In the genomic region with DNA sequence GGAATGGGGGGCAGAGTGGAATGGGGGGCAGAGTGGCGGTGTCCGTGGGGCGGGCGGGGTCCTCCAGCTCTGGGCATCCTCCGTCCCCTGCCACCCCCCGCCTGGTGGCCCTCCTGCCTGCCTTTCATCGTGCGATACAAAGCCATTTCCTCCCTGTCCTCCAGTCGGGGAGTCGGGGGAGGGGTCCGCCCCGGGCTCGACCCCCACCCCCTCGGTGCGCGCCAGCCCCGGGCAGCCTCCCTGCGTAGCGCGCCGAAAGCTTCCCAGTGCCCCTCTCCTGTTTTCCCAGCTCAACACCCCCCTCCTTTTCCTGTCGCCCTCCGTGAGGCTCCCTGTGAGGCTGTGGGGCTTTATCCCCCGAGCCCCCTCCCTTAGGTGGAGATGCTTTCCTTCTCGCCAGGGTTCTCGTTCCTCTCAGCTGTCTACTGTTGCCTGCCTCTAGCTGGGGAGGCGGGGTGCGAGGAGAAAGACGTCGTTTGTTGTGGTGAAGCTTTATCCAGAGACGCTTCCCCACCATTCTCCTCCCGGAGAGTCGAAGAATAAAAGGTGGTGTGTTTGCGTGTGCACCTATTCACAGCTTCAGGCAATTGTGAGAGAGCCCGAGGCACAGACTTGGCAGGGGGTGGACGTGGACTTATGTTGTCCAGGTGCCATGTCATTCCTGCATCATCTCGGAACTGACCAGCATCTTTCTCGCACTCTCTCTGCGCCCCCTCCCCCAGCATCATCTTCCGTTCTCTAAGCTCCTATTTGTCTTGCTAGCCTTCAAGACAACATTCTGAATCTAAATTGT, we compare ENCODE assay signal across 8 cellular contexts. TPM values are rescaled to one million over a fixed set of nuclear protein-coding genes. Genes with fewer than 3 reads are reported as not detected.
DNase-seq lines count a peak whose midpoint lies in the region; ATAC-seq and FAIRE-seq lines count a peak whose summit lies in the region.

No MANE protein-coding gene starts in this region.

- POLR2A ChIA-PET in activated CD4-positive, alpha-beta T cell treated with anti-CD3 and anti-CD28 coated beads, Interleukin-2, amount 10 ng/mL, durations not matched to agents 7 days and 5 days (lab: Charles Lee) = interaction anchor here (0.6 to 0.7 kb wide), 2 partner anchors 24 to 167 kb away, joined by 3 to 6 read pairs; no protein-coding TSS in a partner anchor
- POLR2A ChIA-PET in naive thymus-derived CD8-positive, alpha-beta T cell (lab: Charles Lee) = interaction anchor here (1.7 to 1.9 kb wide), 2 partner anchors 61 to 100 kb away, joined by 6 to 9 read pairs; a partner anchor contains a TSS

- peak; percentile 3 for ATAC-seq in esophagus mucosa
- ATAC-seq in naive thymus-derived CD8-positive, alpha-beta T cell = peak; percentile 6 to 9
- no peak for ATAC-seq in GM19452 (IDR thresholded peaks at IDR 0.05; ENCODE audit: unreplicated experiment)

- peaks cover 15% of the 10 kb centered on the region for H3K4me1 Mint-ChIP-seq in activated CD4-positive, alpha-beta T cell treated with anti-CD3 and anti-CD28 coated beads, Interleukin-2, amount 10 ng/mL, durations not matched to agents 7 days and 5 days
- H3K4me1 Mint-ChIP-seq in naive thymus-derived CD8-positive, alpha-beta T cell = peaks cover 11 to 18% (median 14%) of the 10 kb centered on the region in 4 donors

- no peak overlapping the region for H3K27ac ChIP-seq in BLaER1

- H3K4me1 ChIP-seq in BLaER1 (no peaks in the 10 kb centered on the region), HAP-1 (peaks cover 2% of the 10 kb centered on the region; the same call in 1 of the 2 replicates)

- CTCF ChIA-PET in activated CD4-positive, alpha-beta T cell treated with anti-CD3 and anti-CD28 coated beads, Interleukin-2, amount 10 ng/mL, durations not matched to agents 7 days and 5 days (lab: Charles Lee) = interaction anchor here (0.9 to 1.8 kb wide), 7 partner anchors 8 to 128 kb away, joined by 3 to 6 read pairs (median 4); no protein-coding TSS in a partner anchor

- no peak overlapping the region; the same call in 1 of the 2 replicates for H3K9ac ChIP-seq in BLaER1

- H3K27me3 ChIP-seq in BLaER1 = peaks cover 26% of the 10 kb centered on the region
- peaks cover 6% of the 10 kb centered on the region for H3K27me3 ChIP-seq in HAP-1 (ENCODE audit: low read depth)

- peaks cover 26% of the 10 kb centered on the region for H3K27me3 Mint-ChIP-seq in activated CD4-positive, alpha-beta T cell treated with anti-CD3 and anti-CD28 coated beads, Interleukin-2, amount 10 ng/mL, durations not matched to agents 7 days and 5 days
- H3K27me3 Mint-ChIP-seq in naive thymus-derived CD8-positive, alpha-beta T cell = peaks cover 5 to 20% (median 9%) of the 10 kb centered on the region in 5 donors

- in situ Hi-C loops in HAP-1 (cut with MboI; ENCODE audit: low sequenced_read_pairs) = no loop called here

- H4K20me1 ChIP-seq in BLaER1 = no peaks in the 10 kb centered on the region

- peaks cover 14% of the 10 kb centered on the region for H3K9me3 ChIP-seq in BLaER1
- H3K9me3 ChIP-seq in HAP-1 = no peaks in the 10 kb centered on the region

- peak overlapping the region; percentile 33 for H3K27ac Mint-ChIP-seq in activated CD4-positive, alpha-beta T cell treated with anti-CD3 and anti-CD28 coated beads, Interleukin-2, amount 10 ng/mL, durations not matched to agents 7 days and 5 days
- peak overlapping the region in 8 of 10 donors; percentile 44 to 93 (median 62) for H3K27ac Mint-ChIP-seq in naive thymus-derived CD8-positive, alpha-beta T cell

- peak overlapping the region; percentile 75 for H3K4me3 Mint-ChIP-seq in activated CD4-positive, alpha-beta T cell treated with anti-CD3 and anti-CD28 coated beads, Interleukin-2, amount 10 ng/mL, durations not matched to agents 7 days and 5 days
- H3K4me3 Mint-ChIP-seq in naive thymus-derived CD8-positive, alpha-beta T cell = peak overlapping the region; percentile 83 to 94 (median 88)

- peak overlapping the region; percentile 66 for H3K4me3 ChIP-seq in BLaER1
- peak overlapping the region; percentile 61 for H3K4me3 ChIP-seq in HAP-1

- no peaks in the 10 kb centered on the region for H3K36me3 Mint-ChIP-seq in activated CD4-positive, alpha-beta T cell treated with anti-CD3 and anti-CD28 coated beads, Interleukin-2, amount 10 ng/mL, durations not matched to agents 7 days and 5 days (ENCODE audit: low read depth)
- H3K36me3 Mint-ChIP-seq in naive thymus-derived CD8-positive, alpha-beta T cell = no peaks in the 10 kb centered on the region

- no peaks in the 10 kb centered on the region for H3K9me3 Mint-ChIP-seq in activated CD4-positive, alpha-beta T cell treated with anti-CD3 and anti-CD28 coated beads, Interleukin-2, amount 10 ng/mL, durations not matched to agents 7 days and 5 days
- no peaks in the 10 kb centered on the region for H3K9me3 Mint-ChIP-seq in naive thymus-derived CD8-positive, alpha-beta T cell

- H3K4me2 ChIP-seq in BLaER1 = peak overlapping the region; percentile 80

- DNase-seq in HAP-1 (ENCODE audit: low spot score in 2 of 2) = peak in 1 of 2 experiments; percentile 35
- DNase-seq in activated CD4-positive, alpha-beta T cell treated with anti-CD3 and anti-CD28 coated beads, Interleukin-2, amount 10 ng/mL, durations not matched to agents 7 days and 5 days = peak; percentile 16
- peak in 6 of 10 donors; percentile 7 to 25 (median 16) for DNase-seq in naive thymus-derived CD8-positive, alpha-beta T cell
- peak; percentile 21 for DNase-seq in urothelium cell line (ENCODE audit: low spot score)
- no peak for DNase-seq in DMS79 (lab: John Stamatoyannopoulos, UW)

- H3K36me3 ChIP-seq in BLaER1 (no peaks in the 10 kb centered on the region), HAP-1 (replicated peaks) (no peaks in the 10 kb centered on the region)

- no peak for FAIRE-seq in urothelium cell line (lab: Jason Lieb, UNC)

RNA-seq across cellular contexts. Expression of a gene that starts 0.8 kb away (rescaled TPM):
- total RNA-seq in activated CD4-positive, alpha-beta T cell treated with anti-CD3 and anti-CD28 coated beads, Interleukin-2, amount 10 ng/mL, durations not matched to agents 7 days and 5 days = 1 to 10 TPM; 2.1 TPM
- total RNA-seq in esophagus mucosa = 1.6 TPM
- total RNA-seq in naive thymus-derived CD8-positive, alpha-beta T cell = 1 to 10 TPM; 1.6 to 2.3 TPM
- under 1 TPM; 0.36 to 0.41 (median 0.37) TPM for polyA plus RNA-seq in naive thymus-derived CD8-positive, alpha-beta T cell
